Comparison of ENCODE assay signal across 1 cellular context in genomic region chr2:218168635-218169462, GRCh38.
TF ChIP-seq lines count a peak whose summit lies in the region.

No MANE protein-coding gene starts in this region.

TF ChIP-seq in K562, 482 proteins besides CTCF, POLR2A, EP300 and RAD21:
- no peak for TF ChIP-seq ZNF639 (CRISPR knock-in tag; conservative IDR thresholded peaks at IDR 0.05 in 1 of 2, IDR thresholded peaks at IDR 0.05 in 1 of 2)
- TF ChIP-seq ZNF586 (CRISPR knock-in tag; conservative IDR thresholded peaks at IDR 0.05): no peak
- TF ChIP-seq KLF16 (IDR thresholded peaks at IDR 0.05): 0 out of 2 replicates have a peak, but pooled peaks have one; percentile 21
- TF ChIP-seq ETS1 (conservative IDR thresholded peaks at IDR 0.05; ENCODE audit: control insufficient read depth, low read depth, low read length): no peak
- TF ChIP-seq CTCFL (IDR thresholded peaks at IDR 0.05; ENCODE audit: borderline replicate concordance, insufficient read depth, low read depth, low read length, poor library complexity, severe bottlenecking): peak; percentile 52
- no peak for TF ChIP-seq HNRNPLL (IDR thresholded peaks at IDR 0.05; ENCODE audit: low read depth, low read length, poor library complexity, severe bottlenecking)
- TF ChIP-seq KLF13 (tag; IDR thresholded peaks at IDR 0.05; ENCODE audit: borderline replicate concordance, low read depth): no peak
- no peak for TF ChIP-seq HEY1 (CRISPR knock-in tag; IDR thresholded peaks at IDR 0.05; ENCODE audit: borderline replicate concordance)
- TF ChIP-seq SMARCE1 (IDR thresholded peaks at IDR 0.05): no peak
- TF ChIP-seq SETDB1 (IDR thresholded peaks at IDR 0.05; ENCODE audit: low read length): no peak
- TF ChIP-seq ZBTB33 (CRISPR knock-in tag; IDR thresholded peaks at IDR 0.05): no peak
TF ChIP-seq in K562: peak in this region for 2.
